Comparison of ENCODE assay signal across 26 cellular contexts in genomic region chr12:70045036-70045435, GRCh38.
DNase-seq lines count a peak whose midpoint lies in the region; ATAC-seq, FAIRE-seq and TF ChIP-seq lines count a peak whose summit lies in the region.
"Had no signal": no experiment of that assay in that cellular context is flagged by ENCODE, and none has a peak within 500 bp of the region (broad histone marks: within the 10 kb centered on the region; RNA-seq: fewer than 3 reads in every experiment).

No MANE protein-coding gene starts in this region.

- no peak overlapping the region for H2BK5ac ChIP-seq in neuronal stem cell (ENCODE audit: low read length)

- H3K9ac ChIP-seq in GM23248: no peak overlapping the region
- H3K9ac ChIP-seq in fibroblast of lung (ENCODE audit: insufficient read depth, low read length): no peak overlapping the region
- H3K9ac ChIP-seq in neuronal stem cell (ENCODE audit: low read depth, low read length, poor library complexity): no peak overlapping the region
- H3K9ac ChIP-seq: parathyroid adenoma had no signal

- no peak overlapping the region for H3K4me3 ChIP-seq in GM23248
- no peak overlapping the region for H3K4me3 ChIP-seq in fibroblast of lung (replicated peaks in 1 of 4; ENCODE audit: control extremely low read depth in 1 of 4, insufficient read depth in 1 of 4, low read depth in 3 of 4, low read length in 4 of 4)
- no peak overlapping the region for H3K4me3 ChIP-seq in neuronal stem cell (ENCODE audit: low read length in 2 of 2)
- H3K4me3 ChIP-seq: cardiac muscle cell, gastrocnemius medialis, skin epidermis, suprapubic skin, uterus had no signal

- no peak for TF ChIP-seq CTCF in fibroblast of lung (conservative IDR thresholded peaks at IDR 0.05 in 1 of 2, IDR thresholded peaks at IDR 0.05 in 1 of 2; ENCODE audit: low read depth in 1 of 2, low read length in 2 of 2)
- no peak for TF ChIP-seq CTCF in omental fat pad (IDR thresholded peaks at IDR 0.05)

- H3K36me3 ChIP-seq in GM23248 (ENCODE audit: low read depth) (no peaks in the 10 kb centered on the region), fibroblast of lung (ENCODE audit: control insufficient read depth, insufficient read depth, low read length) (no peaks in the 10 kb centered on the region), neuronal stem cell (replicated peaks in 1 of 2; ENCODE audit: control insufficient read depth in 2 of 2, insufficient read depth in 2 of 2, low read length in 2 of 2) (no peaks in the 10 kb centered on the region)
- H3K36me3 ChIP-seq: cardiac muscle cell, gastrocnemius medialis, suprapubic skin, uterus had no signal

- H3K27me3 ChIP-seq in GM23248 (replicated peaks; ENCODE audit: insufficient read depth): no peaks in the 10 kb centered on the region
- no peaks in the 10 kb centered on the region for H3K27me3 ChIP-seq in fibroblast of lung (ENCODE audit: control insufficient read depth, insufficient read depth, low read length)
- H3K27me3 ChIP-seq in neuronal stem cell (ENCODE audit: control insufficient read depth in 3 of 3, insufficient read depth in 3 of 3, low read depth in 1 of 3, low read length in 3 of 3): no peaks in the 10 kb centered on the region
- H3K27me3 ChIP-seq: cardiac muscle cell, gastrocnemius medialis, suprapubic skin, uterus had no signal

- no peak overlapping the region for H3K18ac ChIP-seq in neuronal stem cell (ENCODE audit: low read length)

- no peaks in the 10 kb centered on the region for H3K4me1 ChIP-seq in GM23248 (ENCODE audit: insufficient read depth)
- H3K4me1 ChIP-seq in fibroblast of lung (ENCODE audit: control insufficient read depth, extremely low read depth, insufficient read depth, low read length): no peaks in the 10 kb centered on the region
- H3K4me1 ChIP-seq in neuronal stem cell (ENCODE audit: control insufficient read depth in 2 of 2, insufficient read depth in 1 of 2, low read depth in 1 of 2, low read length in 2 of 2): no peaks in the 10 kb centered on the region
- H3K4me1 ChIP-seq: gastrocnemius medialis, parathyroid adenoma, uterus had no signal

- no peaks in the 10 kb centered on the region for H3K79me1 ChIP-seq in neuronal stem cell (ENCODE audit: low read depth, low read length)

- no peak overlapping the region for H2AK5ac ChIP-seq in neuronal stem cell (ENCODE audit: low read depth, low read length)

- H3K14ac ChIP-seq in neuronal stem cell (ENCODE audit: low read length): no peak overlapping the region

- H2BK120ac ChIP-seq in neuronal stem cell (ENCODE audit: low read depth, low read length): no peak overlapping the region

- H2BK15ac ChIP-seq in neuronal stem cell (ENCODE audit: low read length): no peak overlapping the region

- peak; percentile 50 for ATAC-seq in omental fat pad (ENCODE audit: low FRiP score)
- ATAC-seq in HG02798 (IDR thresholded peaks at IDR 0.05; ENCODE audit: poor library complexity, unreplicated experiment): no peak
- ATAC-seq: natural killer cell treated with Interleukin-12 subunit alpha and Interleukin-12 subunit beta and Interleukin-15 and Interleukin-18, amount 100 ng/mL, for 72 hours had no signal

- H3F3A ChIP-seq in GM23248 (ENCODE audit: insufficient read depth): no peaks in the 10 kb centered on the region

- no peaks in the 10 kb centered on the region for H3K9me3 ChIP-seq in GM23248 (ENCODE audit: low read depth)
- H3K9me3 ChIP-seq in fibroblast of lung (ENCODE audit: control insufficient read depth, insufficient read depth, low read depth, low read length): no peaks in the 10 kb centered on the region
- H3K9me3 ChIP-seq in neuronal stem cell (replicated peaks in 1 of 2; ENCODE audit: control insufficient read depth in 2 of 2, insufficient read depth in 1 of 2, low read depth in 1 of 2, low read length in 2 of 2): no peaks in the 10 kb centered on the region
- H3K9me3 ChIP-seq: gastrocnemius medialis, suprapubic skin, uterus had no signal

- H3K23ac ChIP-seq in neuronal stem cell (ENCODE audit: low read depth, low read length, poor library complexity): no peak overlapping the region

- H2AFZ ChIP-seq in GM23248 (0 out of 2 replicates have a peak overlapping the region, but pooled peaks have one; percentile 11), fibroblast of lung (ENCODE audit: low read length) (no peak overlapping the region), neuronal stem cell (ENCODE audit: low read length) (no peak overlapping the region)
- H2AFZ ChIP-seq: parathyroid adenoma had no signal

- no peak overlapping the region for H2BK12ac ChIP-seq in neuronal stem cell (ENCODE audit: low read length)

- H3K4ac ChIP-seq in neuronal stem cell (ENCODE audit: low read length): no peak overlapping the region

- H3K4me2 ChIP-seq in GM23248 (ENCODE audit: unreplicated experiment) (no peak overlapping the region), fibroblast of lung (ENCODE audit: extremely low read depth, insufficient read depth, low read length) (no peak overlapping the region), neuronal stem cell (ENCODE audit: insufficient read depth, low read length, poor library complexity, severe bottlenecking) (no peak overlapping the region)

- FAIRE-seq in H54 (lab: Jason Lieb, UNC): no peak
- FAIRE-seq: G401.6 had no signal

- no peak overlapping the region for H4K91ac ChIP-seq in neuronal stem cell (ENCODE audit: low read depth, low read length, poor library complexity)

- DNase-seq in GM23248 (peak; percentile 16), amniotic epithelial cell (ENCODE audit: low read depth) (peak; percentile 43), fibroblast of lung (ENCODE audit: low read depth in 2 of 2) (peak; percentile 38 to 63), omental fat pad (ENCODE audit: low spot score) (no peak), neuronal stem cell (ENCODE audit: low spot score) (no peak), H54 (ENCODE audit: insufficient read length, low spot score) (no peak)
- no peak for DNase-seq in activated CD8-positive, alpha-beta memory T cell treated with anti-CD3 and anti-CD28 coated beads for 24 hours
- DNase-seq: activated CD4-positive, alpha-beta memory T cell treated with anti-CD3 and anti-CD28 coated beads for 36 hours; activated effector memory CD4-positive, alpha-beta T cell treated with anti-CD3 and anti-CD28 coated beads, Interleukin-2, amount 50 U/mL, for 16 hours; CD4-positive, alpha-beta memory T cell; gastrocnemius medialis; H9; Karpas-422; mesenchymal stem cell; NCI-H1048; NCI-H187 treated with DMSO at 0.1 percent for 48 hours; NCI-H774; stimulated activated CD4-positive, alpha-beta T cell treated with anti-CD3 and anti-CD28 coated beads, Interleukin-1b, Interleukin-23, amount 100 ng/mL, for 48 hours had no signal

- TF ChIP-seq POLR2A in H54 (IDR thresholded peaks at IDR 0.05; ENCODE audit: low read depth, low read length): no peak

- H3K79me2 ChIP-seq in GM23248 (ENCODE audit: insufficient read depth): no peaks in the 10 kb centered on the region
- no peaks in the 10 kb centered on the region for H3K79me2 ChIP-seq in fibroblast of lung (ENCODE audit: control insufficient read depth, insufficient read depth, low read length)
- H3K79me2 ChIP-seq: parathyroid adenoma had no signal

- 18 to 19% methylated on average over 3 of the region's 3 CpGs for WGBS in GM23248 (ENCODE audit: low coverage in 1 of 2, low lambda C conversion rate in 2 of 2, missing lambda C conversion rate in 2 of 2), 2 experiments
- WGBS in neuronal stem cell (ENCODE audit: extremely low coverage in 2 of 2, insufficient read length in 2 of 2, insufficient replicate concordance in 1 of 2), 2 donors: no CpG with 5 or more reads among the region's 3 CpGs

- in situ Hi-C loops in GM23248 (cut with MboI): no loop called here

- H3K27ac ChIP-seq in GM23248 (no peak overlapping the region), fibroblast of lung (ENCODE audit: insufficient read depth, low read length) (no peak overlapping the region), neuronal stem cell (replicated peaks; ENCODE audit: low read length) (no peak overlapping the region)
- H3K27ac ChIP-seq: cardiac muscle cell, gastrocnemius medialis, parathyroid adenoma, skin epidermis, suprapubic skin, uterus had no signal

- no peaks in the 10 kb centered on the region for H3K9me2 ChIP-seq in GM23248 (ENCODE audit: insufficient read depth)

- H4K20me1 ChIP-seq in GM23248 (ENCODE audit: insufficient read depth) (no peaks in the 10 kb centered on the region), fibroblast of lung (ENCODE audit: control insufficient read depth, extremely low read depth, insufficient read depth, low read length) (no peaks in the 10 kb centered on the region)

- H4K8ac ChIP-seq in neuronal stem cell (ENCODE audit: low read depth, low read length): no peak overlapping the region

Comparison
In these comparisons a context has a peak if more than half of its experiments do, and no peak if none do; other contexts are left out.
1. DNase-seq: peak in GM23248 (single experiment), amniotic epithelial cell (single experiment) and fibroblast of lung (2 of 2); none in omental fat pad (single experiment), neuronal stem cell (single experiment), H54 (single experiment) and activated CD8-positive, alpha-beta memory T cell treated with anti-CD3 and anti-CD28 coated beads for 24 hours (single experiment).